8 cellular contexts compared by ENCODE assay signal in genomic region chr5:5497132-5497748, GRCh38.
A peak's percentile ranks its signal among the peaks of the same experiment; 100 is the strongest.
DNase-seq lines count a peak whose midpoint lies in the region; FAIRE-seq and TF ChIP-seq lines count a peak whose summit lies in the region.

No MANE protein-coding gene starts in this region.

- peak; percentile 41 for FAIRE-seq in H54 (lab: Jason Lieb, UNC)

- DNase-seq in DMS79 treated with DMSO at 0.1 percent for 48 hours (lab: John Stamatoyannopoulos, UW) (peak; percentile 6), DMS79 (lab: John Stamatoyannopoulos, UW) (no peak), H54 (ENCODE audit: insufficient read length, low spot score) (peak; percentile 76), NCI-H187 (lab: John Stamatoyannopoulos, UW) (peak; percentile 11 to 42), UCSD-AML1 (lab: John Stamatoyannopoulos, UW; ENCODE audit: unreplicated experiment) (peak; percentile 45), fibroblast of the aortic adventitia (ENCODE audit: low read depth) (peak; percentile 68), nucleus accumbens (lab: John Stamatoyannopoulos, UW) (peak in 47 of 56 donors; percentile 5 to 83 (median 46)), cortex of kidney (lab: John Stamatoyannopoulos, UW) (no peak)

- peak; percentile 82 for TF ChIP-seq CTCF in fibroblast of the aortic adventitia (IDR thresholded peaks at IDR 0.05; ENCODE audit: insufficient read depth, low read length)

- no peak for TF ChIP-seq POLR2A in H54 (IDR thresholded peaks at IDR 0.05; ENCODE audit: low read depth, low read length)

- no peak overlapping the region for H3K4me3 ChIP-seq in fibroblast of the aortic adventitia (ENCODE audit: low read depth, low read length)

Comparison
In these comparisons a context has a peak if more than half of its experiments do, and no peak if none do; other contexts are left out.
1. DNase-seq: peak in DMS79 treated with DMSO at 0.1 percent for 48 hours (single experiment), H54 (single experiment), NCI-H187 (2 of 2), UCSD-AML1 (single experiment), fibroblast of the aortic adventitia (single experiment) and nucleus accumbens (47 of 56); none in DMS79 (single experiment) and cortex of kidney (single experiment).